Comparison of ENCODE assay signal across 1 cellular context in genomic region chr19:3054265-3054971, GRCh38.
TF ChIP-seq lines count a peak whose summit lies in the region.

No MANE protein-coding gene starts in this region.

TF ChIP-seq in GM23338, 12 proteins besides CTCF, POLR2A, EP300 and RAD21:
- TF ChIP-seq JUNB (IDR thresholded peaks at IDR 0.05; ENCODE audit: unreplicated experiment) (no peak), ZNF331 (CRISPR knock-in tag; IDR thresholded peaks at IDR 0.05; ENCODE audit: low read depth) (no peak)
TF ChIP-seq in GM23338: peak in this region for 0.
